ENCODE assay signal across 14 cellular contexts in genomic region chrX:40684092-40684491, GRCh38.
"Had no signal": no experiment of that assay in that cellular context is flagged by ENCODE, and none has a peak within 500 bp of the region (broad histone marks: within the 10 kb centered on the region; RNA-seq: fewer than 3 reads in every experiment).

No MANE protein-coding gene starts in this region.

- H3K9me3 ChIP-seq: transverse colon had no signal

- H3K9me3 Mint-ChIP-seq: memory B cell, neural crest cell had no signal

- DNase-seq: activated CD4-positive, alpha-beta T cell treated with anti-CD3 and anti-CD28 coated beads, Interleukin-2, amount 50 U/mL, for 48 hours; activated CD4-positive, CD25-positive, alpha-beta regulatory T cell treated with anti-CD3 and anti-CD28 coated beads, Interleukin-2, amount 50 U/mL, for 72 hours; activated CD8-positive, alpha-beta memory T cell treated with anti-CD3 and anti-CD28 coated beads, Interleukin-2, amount 10 ng/mL, durations not matched to agents 7 days and 5 days; activated naive CD4-positive, alpha-beta T cell treated with anti-CD3 and anti-CD28 coated beads, Interleukin-2, amount 50 U/mL, for 16 hours; activated T-cell treated with anti-CD3 and anti-CD28 coated beads, Interleukin-2, amount 50 U/mL, for 1 hour; hippocampal formation; kidney; left ventricle myocardium superior; stimulated activated naive CD4-positive, alpha-beta T cell; T-helper 9 cell; transverse colon had no signal

- H3K27ac ChIP-seq: transverse colon had no signal

- H3K27me3 ChIP-seq: transverse colon had no signal

- H3K4me1 ChIP-seq: transverse colon had no signal

- H3K36me3 ChIP-seq: transverse colon had no signal

- H3K27ac Mint-ChIP-seq: activated CD8-positive, alpha-beta memory T cell treated with anti-CD3 and anti-CD28 coated beads, Interleukin-2, amount 10 ng/mL, durations not matched to agents 7 days and 5 days; memory B cell had no signal

- H3K4me3 Mint-ChIP-seq: activated CD8-positive, alpha-beta memory T cell treated with anti-CD3 and anti-CD28 coated beads, Interleukin-2, amount 10 ng/mL, durations not matched to agents 7 days and 5 days; memory B cell; neural crest cell had no signal

- ATAC-seq: activated CD8-positive, alpha-beta memory T cell treated with anti-CD3 and anti-CD28 coated beads, Interleukin-2, amount 10 ng/mL, durations not matched to agents 7 days and 5 days; esophagus mucosa; left ventricle myocardium superior had no signal

- H3K4me3 ChIP-seq: transverse colon had no signal

- H3K27me3 Mint-ChIP-seq: activated CD8-positive, alpha-beta memory T cell treated with anti-CD3 and anti-CD28 coated beads, Interleukin-2, amount 10 ng/mL, durations not matched to agents 7 days and 5 days; memory B cell had no signal
